In genomic region chr3:102665183-102665582, GRCh38 we compare ENCODE assay signal across 28 cellular contexts.
"Had no signal": no experiment of that assay in that cellular context is flagged by ENCODE, and none has a peak within 500 bp of the region (broad histone marks: within the 10 kb centered on the region; RNA-seq: fewer than 3 reads in every experiment).

No MANE protein-coding gene starts in this region.

- ATAC-seq: effector memory CD8-positive, alpha-beta T cell; esophagus mucosa; foreskin keratinocyte; gastrocnemius medialis; gastroesophageal sphincter; heart left ventricle; heart right ventricle had no signal

- H3K36me3 ChIP-seq: colonic mucosa, esophagus muscularis mucosa, esophagus squamous epithelium, gastrocnemius medialis, gastroesophageal sphincter, heart left ventricle, heart right ventricle had no signal

- DNase-seq: colonic mucosa; cortex of kidney; dermis blood vessel endothelial cell; dorsolateral prefrontal cortex; effector CD4-positive, alpha-beta T cell; effector CD8-positive, alpha-beta T cell; effector memory CD4-positive, alpha-beta T cell; effector memory CD8-positive, alpha-beta T cell; endodermal cell; erythroblast; esophagus squamous epithelium; foreskin fibroblast; foreskin keratinocyte; foreskin melanocyte; gastrocnemius medialis; glutamatergic neuron; head of caudate nucleus; heart left ventricle; heart right ventricle had no signal

- H3K4me3 ChIP-seq: colonic mucosa, coronary artery, dorsolateral prefrontal cortex, esophagus muscularis mucosa, esophagus squamous epithelium, gastrocnemius medialis, gastroesophageal sphincter, heart left ventricle, heart right ventricle had no signal

- H3K27ac ChIP-seq: colonic mucosa, coronary artery, dorsolateral prefrontal cortex, epithelial cell of prostate, esophagus muscularis mucosa, esophagus squamous epithelium, foreskin keratinocyte, gastrocnemius medialis, gastroesophageal sphincter, heart left ventricle, heart right ventricle had no signal

- FAIRE-seq: colon, endometrium, endothelial cell of umbilical vein, frontal cortex had no signal

- H3K27me3 ChIP-seq: colonic mucosa, gastrocnemius medialis, gastroesophageal sphincter, heart left ventricle had no signal

- H3K4me1 ChIP-seq: colonic mucosa, esophagus muscularis mucosa, esophagus squamous epithelium, foreskin keratinocyte, gastrocnemius medialis, gastroesophageal sphincter, heart left ventricle, heart right ventricle had no signal

- H3K9me3 ChIP-seq: colonic mucosa, esophagus muscularis mucosa, esophagus squamous epithelium, gastrocnemius medialis, heart left ventricle, heart right ventricle had no signal
